ENCODE assay signal across 8 cellular contexts in genomic region chr9:128818839-128819715, GRCh38. TPM values are rescaled to one million over a fixed set of nuclear protein-coding genes. Genes with fewer than 3 reads are reported as not detected.
DNase-seq lines count a peak whose midpoint lies in the region; ATAC-seq and TF ChIP-seq lines count a peak whose summit lies in the region.

No MANE protein-coding gene starts in this region.

- TF ChIP-seq POLR2A in upper lobe of left lung (IDR thresholded peaks at IDR 0.05) = no peak

- peaks cover 12 to 20% (median 13%) of the 10 kb centered on the region in 4 donors for H3K4me1 ChIP-seq in upper lobe of left lung

- no peak for TF ChIP-seq EP300 in upper lobe of left lung (IDR thresholded peaks at IDR 0.05)

- peak; percentile 30 for ATAC-seq in HG02884 (IDR thresholded peaks at IDR 0.05; ENCODE audit: unreplicated experiment)
- peak in 1 of 2 donors; percentile 16 for ATAC-seq in upper lobe of left lung (ENCODE audit: low FRiP score in 2 of 2)

- peak overlapping the region; percentile 86 for H3K4me3 Mint-ChIP-seq in neural crest cell

- no peaks in the 10 kb centered on the region for H3K27me3 ChIP-seq in upper lobe of left lung

- H3K36me3 Mint-ChIP-seq in neural crest cell (ENCODE audit: low read depth) = no peaks in the 10 kb centered on the region

- TF ChIP-seq CTCF in foreskin fibroblast (IDR thresholded peaks at IDR 0.05; ENCODE audit: low read depth, low read length) (no peak), neural crest cell (conservative IDR thresholded peaks at IDR 0.05) (no peak), upper lobe of left lung (IDR thresholded peaks at IDR 0.05) (no peak)

- H3K27ac Mint-ChIP-seq in neural crest cell (ENCODE audit: unreplicated experiment) = no peak overlapping the region

- peaks cover 6 to 31% (median 26%) of the 10 kb centered on the region in 4 donors for H3K36me3 ChIP-seq in upper lobe of left lung

- H3K4me1 Mint-ChIP-seq in neural crest cell = peaks cover 16% of the 10 kb centered on the region

- H3K27ac ChIP-seq in upper lobe of left lung = peak overlapping the region; percentile 77 to 87 (median 82)

- 46 to 71% methylated on average over 11 to 23 of the region's 90 CpGs for WGBS in upper lobe of left lung, 2 donors

- H3K9me3 ChIP-seq in upper lobe of left lung = no peaks in the 10 kb centered on the region

- peak; percentile 27 for DNase-seq in NCI-H146 (lab: John Stamatoyannopoulos, UW)
- DNase-seq in NCI-H146 treated with DMSO at 0.1 percent for 48 hours (lab: John Stamatoyannopoulos, UW; ENCODE audit: unreplicated experiment) = no peak
- peak; percentile 58 for DNase-seq in NCI-H345 (lab: John Stamatoyannopoulos, UW)
- DNase-seq in activated T-helper 1 cell treated with Interleukin-2 at 50 U/mL for 16 hours (ENCODE audit: low read depth) = peak; percentile 41
- peak; percentile 19 to 55 for DNase-seq in foreskin fibroblast
- DNase-seq in neural crest cell (ENCODE audit: low read depth, low spot score) = peak; percentile 44
- peak; percentile 37 to 93 for DNase-seq in upper lobe of left lung

- peak overlapping the region; percentile 52 to 68 for H3K4me3 ChIP-seq in foreskin fibroblast (ENCODE audit: low read depth in 1 of 2, low read length in 2 of 2)
- peak overlapping the region; percentile 57 to 90 (median 70) for H3K4me3 ChIP-seq in upper lobe of left lung

- peaks cover 3% of the 10 kb centered on the region for H3K27me3 Mint-ChIP-seq in neural crest cell (ENCODE audit: low read depth)

- no peaks in the 10 kb centered on the region for H3K9me3 Mint-ChIP-seq in neural crest cell

RNA-seq across cellular contexts. Expression of gene ENDOG, which starts 0.8 kb away (rescaled TPM):
- total RNA-seq in neural crest cell = 21.9 and 23.7 TPM in 2 replicates
- 10 to 100 TPM; 20.6 to 70.2 (median 28.8) TPM for total RNA-seq in upper lobe of left lung

RNA-seq across cellular contexts. Expression of gene SPOUT1, which starts 10.5 kb away (rescaled TPM):
- 66.7 and 66.8 TPM in 2 replicates for total RNA-seq in neural crest cell
- 100 to 1,000 TPM in 1 of 6 donors, 10 to 100 TPM in 5; 10.5 to 108 (median 41.7) TPM for total RNA-seq in upper lobe of left lung

RNA-seq across cellular contexts. Expression of gene TBC1D13, which starts 32.0 kb away (rescaled TPM):
- total RNA-seq in neural crest cell = 28.9 and 32.3 TPM in 2 replicates
- 10 to 100 TPM; 14.7 to 27.0 (median 19.2) TPM for total RNA-seq in upper lobe of left lung

RNA-seq across cellular contexts. Expression of gene ZER1, which starts 47.4 kb away (rescaled TPM):
- total RNA-seq in neural crest cell (19.1 and 19.3 TPM in 2 replicates), upper lobe of left lung (10 to 100 TPM; 30.9 to 55.5 (median 44.0) TPM)
